Comparison of ENCODE assay signal across 1 cellular context in genomic region chr4:55181606-55182005, GRCh38.
TF ChIP-seq lines count a peak whose summit lies in the region.

No MANE protein-coding gene starts in this region.

TF ChIP-seq in IMR-90, 13 proteins besides CTCF, POLR2A, EP300 and RAD21 (continued from another document):
- TF ChIP-seq ELK1 (IDR thresholded peaks at IDR 0.05; ENCODE audit: borderline replicate concordance, low read depth, low read length) (no peak), CHD1 (IDR thresholded peaks at IDR 0.05; ENCODE audit: low read depth, low read length) (no peak), MXI1 (IDR thresholded peaks at IDR 0.05; ENCODE audit: borderline replicate concordance, low read depth, low read length) (no peak), FOS (IDR thresholded peaks at IDR 0.05; ENCODE audit: low read depth, low read length) (no peak), SMC3 (IDR thresholded peaks at IDR 0.05; ENCODE audit: low read depth, low read length) (no peak), NFE2L2 (IDR thresholded peaks at IDR 0.05; ENCODE audit: low read depth, low read length) (no peak), USF2 (IDR thresholded peaks at IDR 0.05; ENCODE audit: low read depth, low read length) (no peak)
